Comparison of ENCODE assay signal across 15 cellular contexts in the genomic region with DNA sequence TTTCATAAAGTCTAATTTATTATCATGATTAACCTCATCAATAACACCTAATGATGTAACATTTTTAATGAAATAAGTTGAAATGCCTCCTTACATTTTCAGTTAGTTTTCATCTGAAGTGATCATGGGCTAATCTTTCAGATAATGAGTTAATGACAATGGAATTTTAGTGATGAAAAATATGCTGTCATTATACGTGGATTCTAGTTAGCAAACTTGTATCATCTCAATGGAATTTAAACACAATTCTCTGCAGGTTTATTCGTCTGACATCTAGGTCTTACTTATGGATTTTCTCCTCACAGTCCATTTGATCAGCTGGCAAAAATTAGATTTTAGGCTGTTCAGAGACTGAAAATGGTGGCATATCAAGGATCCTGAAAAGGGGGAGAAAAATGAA.
DNase-seq lines count a peak whose midpoint lies in the region; TF ChIP-seq lines count a peak whose summit lies in the region.
"Had no signal": no experiment of that assay in that cellular context is flagged by ENCODE, and none has a peak within 500 bp of the region (broad histone marks: within the 10 kb centered on the region; RNA-seq: fewer than 3 reads in every experiment).

No MANE protein-coding gene starts in this region.

- no peak overlapping the region; the same call in 1 of the 2 replicates for H3K27ac ChIP-seq in RWPE1
- H3K27ac ChIP-seq in epithelial cell of prostate = peak overlapping the region; percentile 61
- H3K27ac ChIP-seq: Peyer's patch had no signal

- POLR2A ChIA-PET in RWPE1 (lab: Yijun Ruan, JAX; ENCODE audit: low non-redundant PET) = no interaction called here

- TF ChIP-seq POLR2A in erythroblast (IDR thresholded peaks at IDR 0.05; ENCODE audit: low read length) = no peak

- DNase-seq in EL (peak; percentile 84), RWPE1 (ENCODE audit: low spot score) (peak; percentile 51), epithelial cell of prostate (ENCODE audit: low read depth, low spot score) (no peak), renal cortical epithelial cell (ENCODE audit: low read depth) (peak; percentile 38), AML-193 (lab: John Stamatoyannopoulos, UW) (no peak), erythroblast (lab: John Stamatoyannopoulos, UW) (no peak), NCI-H510A (lab: John Stamatoyannopoulos, UW) (no peak), DMS53 treated with DMSO at 0.1 percent for 48 hours (lab: John Stamatoyannopoulos, UW; ENCODE audit: unreplicated experiment) (no peak)
- DNase-seq: activated effector memory CD4-positive, alpha-beta T cell treated with anti-CD3 and anti-CD28 coated beads, Interleukin-2, amount 50 U/mL, for 16 hours; DMS79 treated with DMSO at 0.1 percent for 48 hours; foreskin melanocyte; NCI-H2107; NCI-H774; Peyer's patch; T-helper 17 cell had no signal

- no peak for TF ChIP-seq CTCF in RWPE1 (conservative IDR thresholded peaks at IDR 0.05; ENCODE audit: low read depth)

- CTCF ChIA-PET in RWPE1 (lab: Yijun Ruan, JAX) = no interaction called here

Comparison
In these comparisons a context has a peak if more than half of its experiments do, and no peak if none do; other contexts are left out.
1. DNase-seq: peak in EL (single experiment), RWPE1 (single experiment) and renal cortical epithelial cell (single experiment); none in epithelial cell of prostate (single experiment), AML-193 (0 of 2), erythroblast (0 of 2), NCI-H510A (single experiment) and DMS53 treated with DMSO at 0.1 percent for 48 hours (single experiment).